8 cellular contexts compared by ENCODE assay signal in genomic region chr11:76235233-76236091, GRCh38. TPM values are rescaled to one million over a fixed set of nuclear protein-coding genes. Genes with fewer than 3 reads are reported as not detected.
DNase-seq lines count a peak whose midpoint lies in the region; ATAC-seq and TF ChIP-seq lines count a peak whose summit lies in the region.

No MANE protein-coding gene starts in this region.

- H3K27ac Mint-ChIP-seq in T-cell: peak overlapping the region; percentile 92

- intact Hi-C loops in left ventricle myocardium inferior (cut with micrococcal nuclease) (no loop called here), posterior vena cava (cut with DNase I) (no loop called here)

- H3K4me3 ChIP-seq in left ventricle myocardium inferior (peak overlapping the region; percentile 83), upper lobe of left lung (peak overlapping the region; percentile 86 to 97 (median 93))

- peak overlapping the region; percentile 90 to 93 (median 93) for H3K4me3 Mint-ChIP-seq in T-cell

- 0% methylated on average over 47 to 54 of the region's 65 CpGs for WGBS in upper lobe of left lung, 2 donors

- no peaks in the 10 kb centered on the region for H3K36me3 Mint-ChIP-seq in T-cell

- peak in 2 of 4 donors; percentile 21 to 39 for TF ChIP-seq POLR2A in upper lobe of left lung (IDR thresholded peaks at IDR 0.05)

- H3K27me3 Mint-ChIP-seq in T-cell: peaks cover 0 to 6% of the 10 kb centered on the region in 2 donors

- CTCF ChIA-PET in T-cell (lab: Charles Lee): interaction anchor here (0.6 to 2.8 kb wide), 4 partner anchors 27 to 689 kb away, joined by 3 to 15 read pairs (median 4); no protein-coding TSS in a partner anchor

- H3K36me3 ChIP-seq in left ventricle myocardium inferior: no peaks in the 10 kb centered on the region
- H3K36me3 ChIP-seq in upper lobe of left lung: no peaks in the 10 kb centered on the region

- no peaks in the 10 kb centered on the region for H3K9me3 Mint-ChIP-seq in T-cell

- peak; percentile 70 for ATAC-seq in HG02798 (IDR thresholded peaks at IDR 0.05; ENCODE audit: poor library complexity, unreplicated experiment)
- peak; percentile 79 to 88 (median 82) for ATAC-seq in T-cell (replicated peaks in 1 of 4)
- ATAC-seq in upper lobe of left lung (ENCODE audit: low FRiP score in 2 of 2): peak; percentile 88 to 91

- peaks cover 40 to 64% (median 54%) of the 10 kb centered on the region in 3 donors for H3K4me1 Mint-ChIP-seq in T-cell

- TF ChIP-seq EP300 in upper lobe of left lung (IDR thresholded peaks at IDR 0.05): peak in 1 of 4 donors; percentile 24

- no peaks in the 10 kb centered on the region for H3K27me3 ChIP-seq in left ventricle myocardium inferior (ENCODE audit: low read depth)
- H3K27me3 ChIP-seq in upper lobe of left lung: no peaks in the 10 kb centered on the region

- TF ChIP-seq CTCF in GM13976 (IDR thresholded peaks at IDR 0.05; ENCODE audit: borderline replicate concordance, control extremely low read depth, extremely low read depth, insufficient read depth, missing control alignments): no peak
- peak; percentile 9 for TF ChIP-seq CTCF in left ventricle myocardium inferior (IDR thresholded peaks at IDR 0.05; ENCODE audit: borderline replicate concordance)
- TF ChIP-seq CTCF in upper lobe of left lung (IDR thresholded peaks at IDR 0.05): no peak

- H3K4me1 ChIP-seq in left ventricle myocardium inferior: peaks cover 29% of the 10 kb centered on the region
- peaks cover 10 to 23% (median 17%) of the 10 kb centered on the region in 4 donors for H3K4me1 ChIP-seq in upper lobe of left lung

- DNase-seq in GM13976 (ENCODE audit: low spot score) (peak; percentile 95), NCI-H1417 treated with DMSO at 0.1 percent for 48 hours (lab: John Stamatoyannopoulos, UW) (peak; percentile 79), T-cell (peak; percentile 72 to 91 (median 86)), amniotic stem cell (lab: John Stamatoyannopoulos, UW) (peak; percentile 84), left ventricle myocardium inferior (peak; percentile 84), posterior vena cava (ENCODE audit: low spot score) (peak; percentile 96), upper lobe of left lung (peak; percentile 87 to 90)

- POLR2A ChIA-PET in T-cell (lab: Charles Lee): interaction anchor here (1.1 to 1.3 kb wide), 2 partner anchors 26 to 27 kb away, joined by 3 to 4 read pairs; no protein-coding TSS in a partner anchor

- H3K27ac ChIP-seq in left ventricle myocardium inferior (replicated peaks): peak overlapping the region; percentile 92
- peak overlapping the region; percentile 78 to 89 (median 86) for H3K27ac ChIP-seq in upper lobe of left lung

- H3K9me3 ChIP-seq in left ventricle myocardium inferior (replicated peaks) (no peaks in the 10 kb centered on the region), upper lobe of left lung (no peaks in the 10 kb centered on the region)

- in situ Hi-C loops in GM13976 (cut with MboI; ENCODE audit: low sequenced_read_pairs, unreplicated experiment): no loop called here

RNA-seq across cellular contexts. Expression of gene WNT11, which starts 29.2 kb away (rescaled TPM):
- total RNA-seq in T-cell: 1 to 10 TPM in 1 of 5 donors, under 1 TPM in 3, not detected in 1; 0.47 to 1.3 (median 0.89) TPM
- 22.7 TPM for total RNA-seq in left ventricle myocardium inferior
- 10 to 100 TPM; 39.2 to 59.3 TPM for total RNA-seq in posterior vena cava
- 10 to 100 TPM in 1 of 6 donors, 1 to 10 TPM in 5; 1.7 to 12.9 (median 4.1) TPM for total RNA-seq in upper lobe of left lung

Comparison
In these comparisons a context has a peak if more than half of its experiments do, and no peak if none do; other contexts are left out.
1. Peak in every context shown above with its lines: DNase-seq, ATAC-seq, H3K4me3 ChIP-seq and H3K27ac ChIP-seq.